2 cellular contexts compared by ENCODE assay signal in the genomic region with DNA sequence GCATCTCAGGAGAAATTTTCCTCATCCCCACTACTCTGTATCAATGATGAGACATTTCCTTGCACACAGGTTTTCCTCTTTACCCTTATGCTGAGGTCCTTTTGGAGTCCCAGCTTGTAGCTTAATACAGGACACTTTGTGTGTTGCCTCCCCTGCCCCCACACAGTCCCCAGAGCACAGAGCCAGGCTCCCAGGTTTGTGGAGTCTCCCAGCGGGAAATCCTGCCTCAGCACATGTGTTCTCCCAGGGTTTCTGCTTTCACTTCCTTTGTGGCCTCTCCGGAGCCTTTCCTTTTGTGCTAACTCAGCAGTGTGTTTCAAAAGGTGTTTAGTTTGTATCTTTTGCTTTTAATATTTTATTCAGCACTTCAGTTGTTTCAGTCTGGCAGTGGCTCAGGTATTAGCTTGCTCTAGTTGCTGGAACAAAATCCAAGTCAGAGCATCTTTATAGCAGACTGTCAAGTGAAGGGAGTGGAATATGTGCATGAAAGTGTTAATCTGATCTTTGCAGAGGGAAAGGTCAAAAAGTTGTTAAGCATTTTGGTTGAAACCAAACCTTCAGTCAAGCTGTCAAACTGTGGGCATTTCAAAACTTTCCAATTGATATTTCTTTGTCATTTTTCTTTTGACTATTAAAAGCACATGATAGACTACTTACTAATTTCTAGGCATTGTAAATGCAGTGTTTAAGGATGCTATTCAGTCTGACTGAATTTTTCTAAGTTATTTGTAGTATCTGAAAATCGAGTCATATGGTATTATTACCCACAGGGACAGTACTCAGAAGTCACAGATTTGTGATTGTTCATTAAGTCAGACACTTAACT.
A peak's percentile ranks its signal among the peaks of the same experiment; 100 is the strongest.
TF ChIP-seq lines count a peak whose summit lies in the region.

No MANE protein-coding gene starts in this region.

TF ChIP-seq in IMR-90, 13 proteins besides CTCF, POLR2A, EP300 and RAD21:
- TF ChIP-seq MAFK (IDR thresholded peaks at IDR 0.05; ENCODE audit: low read depth, low read length) (peak; percentile 86), NFE2L2 (IDR thresholded peaks at IDR 0.05; ENCODE audit: low read depth, low read length) (no peak)

TF ChIP-seq in K562, 482 proteins besides CTCF, POLR2A, EP300 and RAD21:
- TF ChIP-seq, protein P1, sequence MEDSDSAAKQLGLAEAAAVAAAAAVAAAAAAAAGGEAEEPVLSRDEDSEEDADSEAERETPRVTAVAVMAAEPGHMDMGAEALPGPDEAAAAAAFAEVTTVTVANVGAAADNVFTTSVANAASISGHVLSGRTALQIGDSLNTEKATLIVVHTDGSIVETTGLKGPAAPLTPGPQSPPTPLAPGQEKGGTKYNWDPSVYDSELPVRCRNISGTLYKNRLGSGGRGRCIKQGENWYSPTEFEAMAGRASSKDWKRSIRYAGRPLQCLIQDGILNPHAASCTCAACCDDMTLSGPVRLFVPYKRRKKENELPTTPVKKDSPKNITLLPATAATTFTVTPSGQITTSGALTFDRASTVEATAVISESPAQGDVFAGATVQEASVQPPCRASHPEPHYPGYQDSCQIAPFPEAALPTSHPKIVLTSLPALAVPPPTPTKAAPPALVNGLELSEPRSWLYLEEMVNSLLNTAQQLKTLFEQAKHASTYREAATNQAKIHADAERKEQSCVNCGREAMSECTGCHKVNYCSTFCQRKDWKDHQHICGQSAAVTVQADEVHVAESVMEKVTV (CRISPR knock-in tag; IDR thresholded peaks at IDR 0.05), result no peak
- TF ChIP-seq, protein P2, sequence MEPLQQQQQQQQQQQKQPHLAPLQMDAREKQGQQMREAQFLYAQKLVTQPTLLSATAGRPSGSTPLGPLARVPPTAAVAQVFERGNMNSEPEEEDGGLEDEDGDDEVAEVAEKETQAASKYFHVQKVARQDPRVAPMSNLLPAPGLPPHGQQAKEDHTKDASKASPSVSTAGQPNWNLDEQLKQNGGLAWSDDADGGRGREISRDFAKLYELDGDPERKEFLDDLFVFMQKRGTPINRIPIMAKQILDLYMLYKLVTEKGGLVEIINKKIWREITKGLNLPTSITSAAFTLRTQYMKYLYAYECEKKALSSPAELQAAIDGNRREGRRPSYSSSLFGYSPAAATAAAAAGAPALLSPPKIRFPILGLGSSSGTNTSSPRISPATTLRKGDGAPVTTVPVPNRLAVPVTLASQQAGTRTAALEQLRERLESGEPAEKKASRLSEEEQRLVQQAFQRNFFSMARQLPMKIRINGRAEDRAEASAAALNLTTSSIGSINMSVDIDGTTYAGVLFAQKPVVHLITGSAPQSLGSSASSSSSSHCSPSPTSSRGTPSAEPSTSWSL (CRISPR knock-in tag; IDR thresholded peaks at IDR 0.05; ENCODE audit: borderline replicate concordance), result no peak
- TF ChIP-seq HMG20B (CRISPR knock-in tag; IDR thresholded peaks at IDR 0.05) (no peak), DPF2 (IDR thresholded peaks at IDR 0.05) (peak; percentile 13; the same call in 1 of the 2 replicates), MAFG (tag; conservative IDR thresholded peaks at IDR 0.05) (peak; percentile 87), C11orf30 (IDR thresholded peaks at IDR 0.05; ENCODE audit: low read depth) (peak; percentile 92), MAFK (IDR thresholded peaks at IDR 0.05; ENCODE audit: low read length) (peak; percentile 64), ZNF316 (IDR thresholded peaks at IDR 0.05) (peak; percentile 94), FOXK1 (CRISPR knock-in tag; IDR thresholded peaks at IDR 0.05; ENCODE audit: borderline replicate concordance) (no peak), SPI1 (IDR thresholded peaks at IDR 0.05; ENCODE audit: borderline replicate concordance, low read depth, low read length) (0 out of 2 replicates have a peak, but pooled peaks have one; percentile 22), MAFF (IDR thresholded peaks at IDR 0.05; ENCODE audit: low read length) (peak; percentile 70; the same call in 1 of the 2 replicates), ZNF436 (CRISPR knock-in tag; IDR thresholded peaks at IDR 0.05) (no peak)
- TF ChIP-seq, protein P3, sequence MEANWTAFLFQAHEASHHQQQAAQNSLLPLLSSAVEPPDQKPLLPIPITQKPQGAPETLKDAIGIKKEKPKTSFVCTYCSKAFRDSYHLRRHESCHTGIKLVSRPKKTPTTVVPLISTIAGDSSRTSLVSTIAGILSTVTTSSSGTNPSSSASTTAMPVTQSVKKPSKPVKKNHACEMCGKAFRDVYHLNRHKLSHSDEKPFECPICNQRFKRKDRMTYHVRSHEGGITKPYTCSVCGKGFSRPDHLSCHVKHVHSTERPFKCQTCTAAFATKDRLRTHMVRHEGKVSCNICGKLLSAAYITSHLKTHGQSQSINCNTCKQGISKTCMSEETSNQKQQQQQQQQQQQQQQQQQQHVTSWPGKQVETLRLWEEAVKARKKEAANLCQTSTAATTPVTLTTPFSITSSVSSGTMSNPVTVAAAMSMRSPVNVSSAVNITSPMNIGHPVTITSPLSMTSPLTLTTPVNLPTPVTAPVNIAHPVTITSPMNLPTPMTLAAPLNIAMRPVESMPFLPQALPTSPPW (CRISPR knock-in tag; IDR thresholded peaks at IDR 0.05), result no peak
- TF ChIP-seq, protein P4, sequence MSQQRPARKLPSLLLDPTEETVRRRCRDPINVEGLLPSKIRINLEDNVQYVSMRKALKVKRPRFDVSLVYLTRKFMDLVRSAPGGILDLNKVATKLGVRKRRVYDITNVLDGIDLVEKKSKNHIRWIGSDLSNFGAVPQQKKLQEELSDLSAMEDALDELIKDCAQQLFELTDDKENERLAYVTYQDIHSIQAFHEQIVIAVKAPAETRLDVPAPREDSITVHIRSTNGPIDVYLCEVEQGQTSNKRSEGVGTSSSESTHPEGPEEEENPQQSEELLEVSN (IDR thresholded peaks at IDR 0.05; ENCODE audit: borderline replicate concordance in 1 of 2, extremely low read depth in 1 of 2, insufficient read depth in 1 of 2, insufficient read length in 1 of 2, low read depth in 1 of 2, low read length in 1 of 2, poor library complexity in 1 of 2, severe bottlenecking in 1 of 2), result peak in 1 of 2 experiments; percentile 22
